ENCODE assay signal across 8 cellular contexts in the genomic region with DNA sequence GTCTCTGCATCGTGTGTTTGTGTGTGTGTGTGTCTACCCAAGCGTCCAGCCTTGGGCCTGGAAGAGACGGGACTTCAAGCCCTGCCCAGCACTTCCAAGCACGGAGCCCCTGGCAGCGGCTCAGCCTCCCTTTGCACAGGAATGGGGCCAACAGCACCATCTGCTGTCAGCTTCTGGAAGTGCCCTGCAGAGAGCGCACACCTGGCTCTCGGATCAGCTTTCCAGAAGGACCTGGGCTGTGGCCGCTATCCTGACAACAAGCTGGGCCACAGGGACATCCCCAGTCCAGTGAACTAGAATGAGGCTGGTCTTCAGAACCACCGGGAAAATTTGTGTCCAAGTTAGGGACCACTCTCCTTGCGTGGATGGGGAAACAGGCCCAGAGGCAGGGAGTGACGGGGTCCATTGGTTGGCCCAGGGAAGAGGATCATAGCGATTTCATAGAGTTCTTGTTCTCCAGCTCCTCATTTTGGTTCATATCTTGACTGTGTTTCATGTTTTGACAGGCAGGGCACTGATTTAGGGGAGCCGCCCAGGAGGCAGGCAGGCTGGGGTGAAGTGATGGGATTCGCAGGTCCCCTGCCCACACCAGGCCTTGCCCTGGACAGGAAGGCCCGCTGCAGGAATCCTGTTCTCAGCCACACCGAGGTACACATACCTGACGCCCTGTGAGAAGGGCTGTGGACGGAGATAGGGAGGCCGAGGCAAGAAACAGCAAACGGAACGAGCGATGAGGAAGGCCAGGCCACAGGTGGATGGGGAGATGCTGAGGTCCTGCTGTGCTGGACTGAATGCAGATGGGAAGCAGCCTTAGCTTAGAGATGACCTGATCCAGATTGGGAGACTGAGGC. TPM values are rescaled to one million over a fixed set of nuclear protein-coding genes. Genes with fewer than 3 reads are reported as not detected.
DNase-seq lines count a peak whose midpoint lies in the region; ATAC-seq and TF ChIP-seq lines count a peak whose summit lies in the region.

No MANE protein-coding gene starts in this region.

- 46% methylated on average over 22 of the region's 22 CpGs for WGBS in right cardiac atrium

- no peak overlapping the region for H3K27ac Mint-ChIP-seq in T-cell

- H3K9me3 Mint-ChIP-seq in T-cell = no peaks in the 10 kb centered on the region

- H3K27me3 ChIP-seq in right cardiac atrium (ENCODE audit: control insufficient read depth, insufficient read depth) = no peaks in the 10 kb centered on the region

- H3K4me3 ChIP-seq in NB4 (ENCODE audit: low read depth, low read length) = no peak overlapping the region
- no peak overlapping the region for H3K4me3 ChIP-seq in right cardiac atrium (ENCODE audit: low read length)

- TF ChIP-seq CTCF in NB4 (IDR thresholded peaks at IDR 0.05; ENCODE audit: low read depth, low read length) = peak; percentile 88

- CTCF ChIA-PET in T-cell (lab: Charles Lee) = interaction anchor here (0.8 to 1.4 kb wide), 2 partner anchors 224 kb away, joined by 4 to 5 read pairs; no protein-coding TSS in a partner anchor

- intact Hi-C loops in right cardiac atrium (cut with DNase I) = loop anchor here in 3 of 4 donors (1.0 to 2.0 kb wide), 3 partner anchors 224 to 226 kb away; no protein-coding TSS in a partner anchor
- intact Hi-C loops in sciatic nerve (cut with DNase I) = no loop called here

- peaks cover 45 to 52% of the 10 kb centered on the region in 2 donors for H3K27me3 Mint-ChIP-seq in T-cell

- peaks cover 0 to 8% (median 0%) of the 10 kb centered on the region in 3 donors for H3K4me1 Mint-ChIP-seq in T-cell

- no peak overlapping the region for H3K27ac ChIP-seq in right cardiac atrium (ENCODE audit: low read length)

- TF ChIP-seq POLR2A in NB4 (IDR thresholded peaks at IDR 0.05; ENCODE audit: extremely low read depth, insufficient read length) = no peak

- no peak overlapping the region for H3K4me3 Mint-ChIP-seq in T-cell

- in situ Hi-C loops in G401 (cut with HindIII; ENCODE audit: low sequenced_read_pairs) = no loop called here

- H3K4me1 ChIP-seq in right cardiac atrium (ENCODE audit: control insufficient read depth, insufficient read depth, low read length) = no peaks in the 10 kb centered on the region

- H3K9me3 ChIP-seq in right cardiac atrium (ENCODE audit: control insufficient read depth, low read length) = no peaks in the 10 kb centered on the region

- DNase-seq in G401 (ENCODE audit: low spot score) = peak; percentile 86
- DNase-seq in NB4 (ENCODE audit: low read depth) = peak; percentile 59
- peak in 32 of 34 experiments; percentile 8 to 64 (median 41) for DNase-seq in T-cell
- peak in 48 of 56 donors; percentile 4 to 77 (median 28) for DNase-seq in amygdala (lab: John Stamatoyannopoulos, UW)
- DNase-seq in right cardiac atrium = peak; percentile 78 to 93 (median 89)
- DNase-seq in sciatic nerve (ENCODE audit: low spot score) = peak; percentile 79

- ATAC-seq in T-cell (replicated peaks in 1 of 4) (peak in 3 of 4 experiments; percentile 35 to 60 (median 56)), right cardiac atrium (peak; percentile 63 to 84), sciatic nerve (peak; percentile 65), HG02759 (IDR thresholded peaks at IDR 0.05; ENCODE audit: unreplicated experiment) (no peak), HG03469 (IDR thresholded peaks at IDR 0.05; ENCODE audit: unreplicated experiment) (no peak)

- POLR2A ChIA-PET in T-cell (lab: Charles Lee) = no interaction called here

- H3K36me3 Mint-ChIP-seq in T-cell = no peaks in the 10 kb centered on the region

RNA-seq across cellular contexts. Expression of a gene that starts 38.4 kb away (rescaled TPM):
- not detected in 2 replicates for total RNA-seq in G401 (2014; rRNA removed; shearing (Covaris generic))
- total RNA-seq in T-cell = not detected
- not detected for total RNA-seq in right cardiac atrium
- polyA plus RNA-seq in right cardiac atrium = not detected
- total RNA-seq in sciatic nerve = not detected

Comparison
In these comparisons a context has a peak if more than half of its experiments do, and no peak if none do; other contexts are left out.
1. DNase-seq: peak in every context shown above with its lines; median percentile 89 in right cardiac atrium; 86 in G401; 79 in sciatic nerve; 59 in NB4; 41 in T-cell; 28 in amygdala.
2. ATAC-seq: peak in T-cell (3 of 4), right cardiac atrium (2 of 2) and sciatic nerve (single experiment); none in HG02759 (single experiment) and HG03469 (single experiment).